Comparison of ENCODE assay signal across 5 cellular contexts in the genomic region with DNA sequence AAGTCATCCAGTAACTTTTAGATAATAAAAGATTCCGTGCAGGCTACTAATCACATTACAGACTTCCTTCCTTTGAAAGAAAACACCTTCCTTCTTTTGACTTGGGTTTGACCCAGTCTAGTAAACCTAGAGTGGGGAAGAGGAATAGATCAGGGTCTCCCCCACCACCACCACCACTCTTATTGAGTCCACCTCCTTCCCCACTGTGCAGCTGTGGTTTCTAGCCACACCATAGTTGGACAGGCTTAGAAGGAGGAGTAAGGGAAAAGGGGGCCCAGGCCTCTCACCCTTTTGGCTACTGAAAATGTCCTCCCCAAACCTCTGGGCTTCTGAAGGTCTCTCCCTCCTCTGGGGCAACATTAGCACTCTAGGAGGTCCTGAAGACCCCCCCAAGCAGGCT.
"Had no signal": no experiment of that assay in that cellular context is flagged by ENCODE, and none has a peak within 500 bp of the region (broad histone marks: within the 10 kb centered on the region; RNA-seq: fewer than 3 reads in every experiment).

No MANE protein-coding gene starts in this region.

- ATAC-seq: GM23338, K562 had no signal

- H3K27ac Mint-ChIP-seq: GM23338, H9 had no signal

- DNase-seq: H9, HCEC 1CT, IMR-90 had no signal

- H3K4me1 Mint-ChIP-seq: GM23338, H9 had no signal

- H3K4me3 Mint-ChIP-seq: GM23338, H9 had no signal
